19 cellular contexts compared by ENCODE assay signal in genomic region chr5:150503386-150503785, GRCh38. TPM values are rescaled to one million over a fixed set of nuclear protein-coding genes. Genes with fewer than 3 reads are reported as not detected.
DNase-seq lines count a peak whose midpoint lies in the region; ATAC-seq and TF ChIP-seq lines count a peak whose summit lies in the region.
"Had no signal": no experiment of that assay in that cellular context is flagged by ENCODE, and none has a peak within 500 bp of the region (broad histone marks: within the 10 kb centered on the region; RNA-seq: fewer than 3 reads in every experiment).

No MANE protein-coding gene starts in this region.

- in situ Hi-C loops in transverse colon (cut with MboI; ENCODE audit: low pct_ligation_motif_present in 1 of 4, low pct_unique_long_range_greater_than_20kb in 1 of 4, low sequenced_read_pairs in 3 of 4), result no loop called here

- peak overlapping the region; percentile 66 to 92 (median 85) for H3K27ac ChIP-seq in heart left ventricle
- peak overlapping the region; percentile 72 to 85 (median 76) for H3K27ac ChIP-seq in transverse colon
- H3K27ac ChIP-seq: 22Rv1, BLaER1, brain microvascular endothelial cell had no signal

- intact Hi-C loops in heart left ventricle (cut with DNase I) (no loop called here), Right ventricle myocardium superior (cut with DNase I) (no loop called here), transverse colon (cut with DNase I; ENCODE audit: low total_unique reads) (no loop called here)

- H3K9me3 ChIP-seq in heart left ventricle, result no peaks in the 10 kb centered on the region
- no peaks in the 10 kb centered on the region for H3K9me3 ChIP-seq in transverse colon
- H3K9me3 ChIP-seq: BLaER1 had no signal

- no peaks in the 10 kb centered on the region for H3K27me3 ChIP-seq in heart left ventricle
- H3K27me3 ChIP-seq in transverse colon, result no peaks in the 10 kb centered on the region
- H3K27me3 ChIP-seq: BLaER1, brain microvascular endothelial cell had no signal

- TF ChIP-seq EP300 in transverse colon (IDR thresholded peaks at IDR 0.05; ENCODE audit: low read depth), result no peak

- WGBS in heart left ventricle, 4 donors, result 81 to 89% (median 88%) methylated on average over 4 of the region's 4 CpGs
- WGBS in transverse colon (ENCODE audit: low coverage in 1 of 2), 2 donors, result 94% methylated on average over 4 of the region's 4 CpGs; no CpG with 5 or more reads in 1 of the 2 donors

- no peak overlapping the region for H3K4me3 ChIP-seq in heart left ventricle
- H3K4me3 ChIP-seq in transverse colon, result no peak overlapping the region
- H3K4me3 ChIP-seq: BLaER1 had no signal

- peaks cover 0 to 3% (median 0%) of the 10 kb centered on the region in 9 donors for H3K36me3 ChIP-seq in heart left ventricle
- H3K36me3 ChIP-seq in transverse colon, result no peaks in the 10 kb centered on the region

- peaks cover 36 to 100% (median 97%) of the 10 kb centered on the region in 12 donors for H3K4me1 ChIP-seq in heart left ventricle
- peaks cover 49 to 81% (median 72%) of the 10 kb centered on the region in 4 donors for H3K4me1 ChIP-seq in transverse colon

- DNase-seq in heart left ventricle (no peak), Right ventricle myocardium superior (no peak), glomerular visceral epithelial cell (ENCODE audit: extremely low spot score) (peak; percentile 47), renal cortical epithelial cell (ENCODE audit: low read depth) (peak; percentile 30), transverse colon (no peak), nucleus accumbens (lab: John Stamatoyannopoulos, UW) (no peak), COLO829 (ENCODE audit: low spot score) (no peak)
- DNase-seq: brain microvascular endothelial cell; DMS53; glutamatergic neuron; islet precursor cell; NCI-H146; PC-3; retina; stimulated activated CD4-positive, alpha-beta T cell treated with anti-CD3 and anti-CD28 coated beads, Interleukin-4, amount 100 ng/mL, for 4 hours had no signal

- no peak for TF ChIP-seq POLR2A in heart left ventricle (IDR thresholded peaks at IDR 0.05)
- TF ChIP-seq POLR2A in transverse colon (IDR thresholded peaks at IDR 0.05), result no peak

- no peak for ATAC-seq in heart left ventricle
- no peak for ATAC-seq in Right ventricle myocardium superior (ENCODE audit: poor library complexity)
- ATAC-seq in GM18873 (IDR thresholded peaks at IDR 0.05; ENCODE audit: low FRiP score, unreplicated experiment), result no peak
- ATAC-seq: naive thymus-derived CD8-positive, alpha-beta T cell; PC-3 had no signal

- TF ChIP-seq CTCF in heart left ventricle (IDR thresholded peaks at IDR 0.05) (no peak), transverse colon (IDR thresholded peaks at IDR 0.05) (no peak)

RNA-seq across cellular contexts. Expression of gene NDST1, which starts 4.5 kb away (rescaled TPM):
- 100 to 1,000 TPM in 2 of 9 donors, 10 to 100 TPM in 7; 50.2 to 156 (median 68.5) TPM for total RNA-seq in heart left ventricle
- polyA plus RNA-seq in heart left ventricle, result 10 to 100 TPM; 32.1 to 53.5 TPM
- 50.8 TPM for total RNA-seq in Right ventricle myocardium superior
- 86.0 and 225 TPM in 2 replicates for total RNA-seq in renal cortical epithelial cell
- 100 to 1,000 TPM in 1 of 4 donors, 10 to 100 TPM in 3; 68.8 to 104 (median 96.4) TPM for total RNA-seq in transverse colon

RNA-seq across cellular contexts. Expression of gene RPS14, which starts 53.8 kb away (rescaled TPM):
- 1,000 to 10,000 TPM; 1,031 to 1,428 (median 1,294) TPM for total RNA-seq in heart left ventricle
- 1,000 to 10,000 TPM; 1,822 to 3,474 TPM for polyA plus RNA-seq in heart left ventricle
- 1,133 TPM for total RNA-seq in Right ventricle myocardium superior
- total RNA-seq in renal cortical epithelial cell, result 1,285 and 3,835 TPM in 2 replicates
- 1,000 to 10,000 TPM; 1,179 to 2,387 (median 1,878) TPM for total RNA-seq in transverse colon

Comparison
In these comparisons a context has a peak if more than half of its experiments do, and no peak if none do; other contexts are left out.
1. DNase-seq: peak in glomerular visceral epithelial cell (single experiment) and renal cortical epithelial cell (single experiment); none in heart left ventricle (0 of 5), Right ventricle myocardium superior (single experiment), transverse colon (single experiment), nucleus accumbens (0 of 56) and COLO829 (single experiment).